In the genomic region with DNA sequence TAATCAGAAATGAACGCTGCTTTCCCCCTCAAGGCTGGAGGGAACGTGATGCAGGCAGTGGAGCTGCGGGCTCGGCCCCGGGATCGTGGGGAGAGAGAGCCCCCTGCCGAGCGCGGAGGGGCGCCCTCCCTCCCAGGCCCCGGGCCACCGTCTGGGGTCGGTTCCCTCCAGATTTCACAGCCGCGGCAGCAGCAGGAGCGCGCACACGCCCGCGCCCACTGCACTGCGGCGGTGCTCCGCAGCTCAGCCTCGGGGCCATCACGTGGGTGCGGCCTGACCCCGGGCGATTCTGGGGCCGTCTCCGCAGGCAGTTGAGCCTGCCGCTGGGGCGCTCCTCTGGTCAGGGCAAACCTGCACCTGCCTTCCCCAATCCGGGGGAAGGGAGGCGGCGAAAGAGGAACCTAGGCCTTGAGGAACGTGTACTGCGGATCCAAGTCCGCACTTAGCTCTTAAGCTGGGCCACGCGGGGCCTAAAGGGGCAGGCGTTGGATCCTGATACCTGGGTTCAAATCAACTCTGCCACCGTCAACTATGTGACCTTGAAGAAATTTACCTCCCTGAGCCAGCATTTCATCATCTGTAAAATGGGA, we compare ENCODE assay signal across 8 cellular contexts. TPM values are rescaled to one million over a fixed set of nuclear protein-coding genes. Genes with fewer than 3 reads are reported as not detected.
DNase-seq lines count a peak whose midpoint lies in the region; TF ChIP-seq lines count a peak whose summit lies in the region.

No MANE protein-coding gene starts in this region.

- H3K27ac ChIP-seq in OCI-LY3 (ENCODE audit: low read length): no peak overlapping the region

- H3K27ac Mint-ChIP-seq in chondrocyte (ENCODE audit: unreplicated experiment): no peak overlapping the region

- H4K20me1 ChIP-seq in OCI-LY3 (ENCODE audit: insufficient read depth, low read length): no peaks in the 10 kb centered on the region

- H2AFZ ChIP-seq in OCI-LY3 (ENCODE audit: low read depth, low read length): peak overlapping the region; percentile 89

- H3K27me3 ChIP-seq in OCI-LY3 (ENCODE audit: low read depth, low read length): peaks cover 4% of the 10 kb centered on the region; the same call in 1 of the 2 replicates
- H3K27me3 ChIP-seq in kidney epithelial cell (ENCODE audit: control insufficient read depth, insufficient read depth, low read length): peaks cover 14% of the 10 kb centered on the region

- peaks cover 9% of the 10 kb centered on the region for H3K4me1 Mint-ChIP-seq in chondrocyte (ENCODE audit: low read depth)

- peaks cover 10% of the 10 kb centered on the region for H3K27me3 Mint-ChIP-seq in chondrocyte (ENCODE audit: low read depth)

- H3K36me3 ChIP-seq in OCI-LY3 (replicated peaks; ENCODE audit: low read depth, low read length) (no peaks in the 10 kb centered on the region), kidney epithelial cell (ENCODE audit: control insufficient read depth, insufficient read depth, low read length) (no peaks in the 10 kb centered on the region)

- no peaks in the 10 kb centered on the region for H3K36me3 Mint-ChIP-seq in chondrocyte (ENCODE audit: low read depth)

- H3K9me3 ChIP-seq in OCI-LY3 (ENCODE audit: insufficient read depth, low read length): no peaks in the 10 kb centered on the region

- peak overlapping the region; percentile 98 for H3K4me2 ChIP-seq in OCI-LY3 (ENCODE audit: low read length)

- peaks cover 42% of the 10 kb centered on the region for H3K4me1 ChIP-seq in OCI-LY3 (ENCODE audit: low read length)

- H3K4me3 ChIP-seq in HFF-Myc (replicated peaks; ENCODE audit: low read depth, low read length) (peak overlapping the region; percentile 21), OCI-LY3 (ENCODE audit: low read length) (peak overlapping the region; percentile 76), kidney epithelial cell (ENCODE audit: low read depth, low read length) (peak overlapping the region; percentile 21)

- H3K79me2 ChIP-seq in OCI-LY3 (ENCODE audit: low read length): no peaks in the 10 kb centered on the region

- peak overlapping the region; percentile 55 for H3K4me3 Mint-ChIP-seq in chondrocyte (ENCODE audit: unreplicated experiment)

- DNase-seq in DMS 273 (lab: John Stamatoyannopoulos, UW; ENCODE audit: unreplicated experiment) (peak; percentile 72), DMS 273 treated with DMSO at 0.1 percent for 48 hours (lab: John Stamatoyannopoulos, UW) (no peak), HFF-Myc (ENCODE audit: extremely low read depth, low read depth) (no peak), chondrocyte (ENCODE audit: low spot score) (no peak), kidney epithelial cell (ENCODE audit: low read depth) (no peak), NCI-H2196 (lab: John Stamatoyannopoulos, UW; ENCODE audit: unreplicated experiment) (no peak)
- DNase-seq in stimulated activated CD4-positive, alpha-beta T cell treated with anti-CD3 and anti-CD28 coated beads, Interleukin-1b, Interleukin-23, amount 100 ng/mL, for 48 hours: peak; percentile 10

- H3K9ac ChIP-seq in OCI-LY3 (ENCODE audit: low read length): peak overlapping the region; percentile 57

- TF ChIP-seq CTCF in HFF-Myc (IDR thresholded peaks at IDR 0.05; ENCODE audit: low read depth, low read length, missing control alignments) (peak; percentile 32), OCI-LY3 (IDR thresholded peaks at IDR 0.05; ENCODE audit: low read depth, low read length) (peak; percentile 43), chondrocyte (IDR thresholded peaks at IDR 0.05) (peak; percentile 71), kidney epithelial cell (IDR thresholded peaks at IDR 0.05; ENCODE audit: insufficient read depth, low read length, poor library complexity, severe bottlenecking) (peak; percentile 24)

- H3K9me3 Mint-ChIP-seq in chondrocyte (ENCODE audit: low read depth): no peaks in the 10 kb centered on the region

RNA-seq across cellular contexts. Expression of a gene that starts 9.4 kb away (rescaled TPM):
- total RNA-seq in chondrocyte: 43.8 to 52.4 TPM (median 45.0 TPM) in 3 replicates
- total RNA-seq in kidney epithelial cell: 62.3 and 74.1 TPM in 2 replicates

RNA-seq across cellular contexts. Expression of a gene that starts 36.0 kb away (rescaled TPM):
- total RNA-seq in chondrocyte (10.9 to 85.4 TPM (median 82.9 TPM) in 3 replicates), kidney epithelial cell (42.4 and 45.5 TPM in 2 replicates)

RNA-seq across cellular contexts. Expression of a gene that starts 43.8 kb away (rescaled TPM):
- total RNA-seq in chondrocyte (0.02 TPM in 1 of 3 replicates, not detected in the others), kidney epithelial cell (not detected in 2 replicates)

RNA-seq across cellular contexts. Expression of a gene that starts 54.7 kb away (rescaled TPM):
- total RNA-seq in chondrocyte (80.4 to 83.6 TPM (median 83.5 TPM) in 3 replicates), kidney epithelial cell (68.8 and 95.9 TPM in 2 replicates)

Comparison
In these comparisons a context has a peak if more than half of its experiments do, and no peak if none do; other contexts are left out.
1. DNase-seq: peak in DMS 273 (single experiment) and stimulated activated CD4-positive, alpha-beta T cell treated with anti-CD3 and anti-CD28 coated beads, Interleukin-1b, Interleukin-23, amount 100 ng/mL, for 48 hours (single experiment); none in DMS 273 treated with DMSO at 0.1 percent for 48 hours (single experiment), HFF-Myc (single experiment), chondrocyte (single experiment), kidney epithelial cell (single experiment) and NCI-H2196 (single experiment).
2. H3K4me3 ChIP-seq: peak in every context shown above with its lines; median percentile 76 in OCI-LY3; 21 in HFF-Myc; 21 in kidney epithelial cell.
3. Peak in every context shown above with its lines, with median percentiles within 50 percentile points of each other: CTCF ChIP-seq.